ENCODE assay signal across 8 cellular contexts in genomic region chr15:74374648-74375302, GRCh38. TPM values are rescaled to one million over a fixed set of nuclear protein-coding genes. Genes with fewer than 3 reads are reported as not detected.
DNase-seq lines count a peak whose midpoint lies in the region; ATAC-seq, FAIRE-seq and TF ChIP-seq lines count a peak whose summit lies in the region.

No MANE protein-coding gene starts in this region.

- H3K27ac ChIP-seq in HUES6 (ENCODE audit: low read depth, low read length), result no peak overlapping the region
- H3K27ac ChIP-seq in duodenal mucosa (ENCODE audit: low read depth, low read length), result no peak overlapping the region
- no peak overlapping the region for H3K27ac ChIP-seq in pancreas

- DNase-seq in pancreas (no peak), DMS 273 treated with DMSO at 0.1 percent for 48 hours (lab: John Stamatoyannopoulos, UW) (no peak), SKM-1 treated with dmso at 0.1 percent for 144 hours (lab: John Stamatoyannopoulos, UW; ENCODE audit: unreplicated experiment) (no peak), DMS153 treated with DMSO at 0.1 percent for 48 hours (lab: John Stamatoyannopoulos, UW; ENCODE audit: unreplicated experiment) (no peak)

- whole genome bisulfite sequencing in pancreas, 2 donors, result 23% methylated on average over 9 to 11 of the region's 11 CpGs

- no peak for FAIRE-seq in pancreas (lab: Jason Lieb, UNC)

- no peak for TF ChIP-seq POLR2A in GM18505 (IDR thresholded peaks at IDR 0.05; ENCODE audit: borderline replicate concordance, extremely low read depth, insufficient read depth, insufficient read length)

- no peaks in the 10 kb centered on the region for H3K9me3 ChIP-seq in HUES6 (ENCODE audit: control insufficient read depth, insufficient read depth, low read depth, low read length)
- H3K9me3 ChIP-seq in duodenal mucosa (ENCODE audit: control insufficient read depth in 1 of 2, low read length in 2 of 2), result no peaks in the 10 kb centered on the region
- no peaks in the 10 kb centered on the region for H3K9me3 ChIP-seq in pancreas

- no peak overlapping the region for H3K9ac ChIP-seq in HUES6 (ENCODE audit: low read length)
- H3K9ac ChIP-seq in duodenal mucosa (ENCODE audit: low read depth in 1 of 2, low read length in 2 of 2), result peak overlapping the region in 1 of 2 donors; percentile 15

- H3K4me1 ChIP-seq in HUES6 (ENCODE audit: control insufficient read depth, insufficient read depth, low read length), result peaks cover 13% of the 10 kb centered on the region
- H3K4me1 ChIP-seq in duodenal mucosa (ENCODE audit: control insufficient read depth in 1 of 2, insufficient read depth in 2 of 2, low read length in 2 of 2), result peaks cover 8 to 25% of the 10 kb centered on the region in 2 donors
- H3K4me1 ChIP-seq in pancreas, result peaks cover 0 to 8% (median 0%) of the 10 kb centered on the region in 3 donors

- H3K27me3 ChIP-seq in HUES6 (ENCODE audit: control insufficient read depth, insufficient read depth, low read length) (no peaks in the 10 kb centered on the region), duodenal mucosa (ENCODE audit: control insufficient read depth in 1 of 2, insufficient read depth in 2 of 2, low read length in 2 of 2) (no peaks in the 10 kb centered on the region), pancreas (no peaks in the 10 kb centered on the region)

- H3K4me3 ChIP-seq in HUES6 (ENCODE audit: low read depth, low read length) (peak overlapping the region; percentile 70), duodenal mucosa (ENCODE audit: low read depth in 1 of 2, low read length in 2 of 2) (peak overlapping the region; percentile 48 to 86), pancreas (peak overlapping the region in 3 of 4 donors; percentile 55 to 65 (median 64))

- intact Hi-C loops in pancreas (cut with DNase I), result loop anchor here in 1 of 3 donors (10.0 kb wide), 1 partner anchor 240 kb away; the partner anchor contains the start of gene CLK3

- TF ChIP-seq CTCF in pancreas (IDR thresholded peaks at IDR 0.05), result no peak

- no peaks in the 10 kb centered on the region for H3K36me3 ChIP-seq in HUES6 (ENCODE audit: control insufficient read depth, insufficient read depth, low read length)
- no peaks in the 10 kb centered on the region for H3K36me3 ChIP-seq in duodenal mucosa (ENCODE audit: control insufficient read depth in 1 of 2, insufficient read depth in 2 of 2, low read length in 2 of 2)
- no peaks in the 10 kb centered on the region for H3K36me3 ChIP-seq in pancreas

- ATAC-seq in GM18505 (IDR thresholded peaks at IDR 0.05; ENCODE audit: unreplicated experiment) (peak; percentile 15), pancreas (no peak), GM21367 (IDR thresholded peaks at IDR 0.05; ENCODE audit: unreplicated experiment) (no peak)

RNA-seq across cellular contexts. Expression of gene CYP11A1, which starts 7.3 kb away (rescaled TPM):
- under 1 TPM in 3 of 6 donors, not detected in 3; 0.28 to 0.66 (median 0.29) TPM for total RNA-seq in pancreas
- polyA plus RNA-seq in pancreas, result under 1 TPM; 0.09 to 0.11 TPM

RNA-seq across cellular contexts. Expression of gene SEMA7A, which starts 59.0 kb away (rescaled TPM):
- total RNA-seq in pancreas, result 1 to 10 TPM in 2 of 6 donors, under 1 TPM in 4; 0.37 to 5.6 (median 0.75) TPM
- 1 to 10 TPM in 1 of 2 donors, under 1 TPM in 1; 0.53 to 1.1 TPM for polyA plus RNA-seq in pancreas
